In genomic region chr11:68332186-68332585, GRCh38 we compare ENCODE assay signal across 28 cellular contexts. TPM values are rescaled to one million over a fixed set of nuclear protein-coding genes. Genes with fewer than 3 reads are reported as not detected.
DNase-seq lines count a peak whose midpoint lies in the region; ATAC-seq, FAIRE-seq and TF ChIP-seq lines count a peak whose summit lies in the region.
"Had no signal": no experiment of that assay in that cellular context is flagged by ENCODE, and none has a peak within 500 bp of the region (broad histone marks: within the 10 kb centered on the region; RNA-seq: fewer than 3 reads in every experiment).

No MANE protein-coding gene starts in this region.

- H2BK120ac ChIP-seq in H1 (replicated peaks; ENCODE audit: low read depth, low read length), result peak overlapping the region; percentile 28

- 0 out of 2 replicates have a peak overlapping the region, but pooled peaks have one; percentile 39 for H3K18ac ChIP-seq in H1 (ENCODE audit: extremely low read depth, low read length)

- peak overlapping the region; percentile 48 for H4K5ac ChIP-seq in H1 (ENCODE audit: insufficient read length, low read depth, low read length)

- no peaks in the 10 kb centered on the region for H3K23me2 ChIP-seq in H1 (ENCODE audit: low read depth, low read length)

- TF ChIP-seq POLR2A in H1 (IDR thresholded peaks at IDR 0.05; ENCODE audit: control extremely low read depth in 1 of 2, low read depth in 2 of 2, low read length in 2 of 2), result no peak

- no peak overlapping the region for H3K27ac ChIP-seq in CD4-positive, alpha-beta T cell (ENCODE audit: low read depth, low read length)
- no peak overlapping the region for H3K27ac ChIP-seq in H1 (ENCODE audit: low read depth, low read length)
- H3K27ac ChIP-seq: KMS-11, VCaP had no signal

- no peak overlapping the region for H3K23ac ChIP-seq in H1 (ENCODE audit: insufficient read length)

- TF ChIP-seq CTCF in CD4-positive, alpha-beta T cell (IDR thresholded peaks at IDR 0.05), result no peak
- TF ChIP-seq CTCF in H1 (IDR thresholded peaks at IDR 0.05; ENCODE audit: control extremely low read depth in 1 of 3, insufficient read depth in 1 of 3, low read depth in 1 of 3, low read length in 3 of 3), result no peak
- TF ChIP-seq CTCF in nephron progenitor cell (IDR thresholded peaks at IDR 0.05), result no peak

- peaks cover 31 to 51% (median 37%) of the 10 kb centered on the region in 4 experiments for H3K4me1 ChIP-seq in H1 (replicated peaks in 1 of 4; ENCODE audit: control insufficient read depth in 3 of 4, insufficient read depth in 4 of 4, low read length in 3 of 4)

- H3K27ac Mint-ChIP-seq in T-helper 2 cell treated with Interferon-gamma antibody and Interleukin-4, amounts not matched to agents 5 μg/mL and 100 μg/mL, for 36 hours, result peak overlapping the region; percentile 11
- H3K27ac Mint-ChIP-seq in CD4-positive, alpha-beta T cell, result peak overlapping the region; percentile 81
- peak overlapping the region; percentile 91 for H3K27ac Mint-ChIP-seq in nephron progenitor cell
- H3K27ac Mint-ChIP-seq: HFFc6 had no signal

- H3K36me3 ChIP-seq in H1 (ENCODE audit: control insufficient read depth in 2 of 4, insufficient read depth in 4 of 4, low read length in 3 of 4), result no peaks in the 10 kb centered on the region
- H3K36me3 ChIP-seq: gastroesophageal sphincter, left lung, sigmoid colon, thoracic aorta had no signal

- no peaks in the 10 kb centered on the region for H3K9me3 ChIP-seq in CD4-positive, alpha-beta T cell (ENCODE audit: control insufficient read depth, low read length)
- H3K9me3 ChIP-seq in H1 (ENCODE audit: insufficient read depth in 2 of 2, low read depth in 1 of 2, low read length in 1 of 2), result no peaks in the 10 kb centered on the region
- H3K9me3 ChIP-seq: gastroesophageal sphincter, left lung, sigmoid colon, thoracic aorta had no signal

- H2BK20ac ChIP-seq in H1 (ENCODE audit: low read length), result no peak overlapping the region

- CTCF ChIA-PET in CD4-positive, alpha-beta T cell (lab: Charles Lee), result no interaction called here
- CTCF ChIA-PET in H1 (lab: Charles Lee; ENCODE audit: partially characterized antibody), result interaction anchor here (1.0 to 2.2 kb wide), 6 partner anchors 33 to 114 kb away, joined by 3 to 9 read pairs (median 4); no protein-coding TSS in a partner anchor

- H3K79me1 ChIP-seq in H1 (ENCODE audit: low read depth, low read length), result peaks cover 11% of the 10 kb centered on the region

- no peak overlapping the region; a peak in 1 of 4 replicates for H3K4me2 ChIP-seq in H1 (ENCODE audit: insufficient read depth in 1 of 2, low read depth in 2 of 2, low read length in 2 of 2)
- H3K4me2 ChIP-seq: KMS-11 had no signal

- no peak overlapping the region for H3K9ac ChIP-seq in H1 (replicated peaks in 1 of 4; ENCODE audit: extremely low read depth in 1 of 4, low read depth in 3 of 4, low read length in 3 of 4)
- H3K9ac ChIP-seq: KMS-11 had no signal

- H2AFZ ChIP-seq in H1 (ENCODE audit: low read length), result no peak overlapping the region

- H2BK12ac ChIP-seq in H1 (ENCODE audit: low read depth, low read length), result peak overlapping the region; percentile 98; the same call in 1 of the 2 replicates

- peaks cover 0 to 55% of the 10 kb centered on the region in 2 experiments; a peak in 2 of 4 replicates for H3K79me2 ChIP-seq in H1 (ENCODE audit: control insufficient read depth in 1 of 2, insufficient read depth in 2 of 2, low read length in 2 of 2)

- H3K4me1 Mint-ChIP-seq in T-helper 2 cell treated with Interferon-gamma antibody and Interleukin-4, amounts not matched to agents 5 μg/mL and 100 μg/mL, for 36 hours (ENCODE audit: low read depth), result peaks cover 58% of the 10 kb centered on the region
- H3K4me1 Mint-ChIP-seq in CD4-positive, alpha-beta T cell (ENCODE audit: low read depth), result peaks cover 76% of the 10 kb centered on the region
- H3K4me1 Mint-ChIP-seq in nephron progenitor cell, result peaks cover 64% of the 10 kb centered on the region

- WGBS in H1 (ENCODE audit: extremely low coverage in 1 of 2, insufficient coverage in 1 of 2, insufficient read length in 1 of 2, insufficient replicate concordance in 2 of 2, low coverage in 1 of 2, low lambda C conversion rate in 2 of 2, missing lambda C conversion rate in 1 of 2), 2 experiments, result 89% methylated on average over 9 of the region's 9 CpGs; no CpG with 5 or more reads in 1 of the 2 experiments

- peak overlapping the region; percentile 72 for H3K4ac ChIP-seq in H1 (replicated peaks; ENCODE audit: insufficient read length, low read depth, low read length)

- H3K4me3 ChIP-seq in H1 (ENCODE audit: extremely low read depth in 1 of 4, insufficient read depth in 2 of 4, low read depth in 3 of 4, low read length in 4 of 4), result no peak overlapping the region
- H3K4me3 ChIP-seq: gastroesophageal sphincter, left lung, sigmoid colon, thoracic aorta had no signal

- H3K27me3 ChIP-seq in CD4-positive, alpha-beta T cell (ENCODE audit: control insufficient read depth, insufficient read depth, low read length), result no peaks in the 10 kb centered on the region
- no peaks in the 10 kb centered on the region for H3K27me3 ChIP-seq in H1 (replicated peaks in 1 of 4; ENCODE audit: control insufficient read depth in 3 of 4, extremely low read depth in 1 of 4, insufficient read depth in 3 of 4, low read length in 3 of 4)
- H3K27me3 ChIP-seq: gastroesophageal sphincter, left lung, sigmoid colon had no signal

- H3K36me3 Mint-ChIP-seq in T-helper 2 cell treated with Interferon-gamma antibody and Interleukin-4, amounts not matched to agents 5 μg/mL and 100 μg/mL, for 36 hours (ENCODE audit: low read depth), result no peaks in the 10 kb centered on the region
- H3K36me3 Mint-ChIP-seq in CD4-positive, alpha-beta T cell (ENCODE audit: low read depth), result no peaks in the 10 kb centered on the region
- H3K36me3 Mint-ChIP-seq in nephron progenitor cell (ENCODE audit: low read depth), result peaks cover 20% of the 10 kb centered on the region
- H3K36me3 Mint-ChIP-seq: CD4-positive, alpha-beta memory T cell had no signal

- no peak overlapping the region for H3K14ac ChIP-seq in H1 (ENCODE audit: insufficient read length)

- no peak for TF ChIP-seq RAD21 in H1 (IDR thresholded peaks at IDR 0.05 in 1 of 2, conservative IDR thresholded peaks at IDR 0.05 in 1 of 2; ENCODE audit: low read depth in 2 of 2, low read length in 2 of 2)

- no peaks in the 10 kb centered on the region for H3K9me3 Mint-ChIP-seq in T-helper 2 cell treated with Interferon-gamma antibody and Interleukin-4, amounts not matched to agents 5 μg/mL and 100 μg/mL, for 36 hours
- H3K9me3 Mint-ChIP-seq in CD4-positive, alpha-beta T cell, result no peaks in the 10 kb centered on the region
- peaks cover 6% of the 10 kb centered on the region for H3K9me3 Mint-ChIP-seq in nephron progenitor cell
- H3K9me3 Mint-ChIP-seq: CD4-positive, alpha-beta memory T cell; HFFc6 had no signal

- H3K27me3 Mint-ChIP-seq in T-helper 2 cell treated with Interferon-gamma antibody and Interleukin-4, amounts not matched to agents 5 μg/mL and 100 μg/mL, for 36 hours (ENCODE audit: low read depth), result peaks cover 4% of the 10 kb centered on the region
- H3K27me3 Mint-ChIP-seq in CD4-positive, alpha-beta T cell, result no peaks in the 10 kb centered on the region
- H3K27me3 Mint-ChIP-seq in nephron progenitor cell (ENCODE audit: low read depth, poor library complexity), result no peaks in the 10 kb centered on the region
- H3K27me3 Mint-ChIP-seq: CD4-positive, alpha-beta memory T cell had no signal

- TF ChIP-seq EP300 in H1 (IDR thresholded peaks at IDR 0.05; ENCODE audit: borderline replicate concordance in 1 of 2, low read depth in 2 of 2, low read length in 2 of 2), result no peak

- H4K20me1 ChIP-seq in H1 (replicated peaks in 1 of 2; ENCODE audit: control insufficient read depth in 1 of 2, insufficient read depth in 2 of 2, low read length in 2 of 2), result no peaks in the 10 kb centered on the region

- POLR2A ChIA-PET in CD4-positive, alpha-beta T cell (lab: Charles Lee), result interaction anchor here (0.7 to 1.2 kb wide), 2 partner anchors 34 to 48 kb away, joined by 3 to 4 read pairs; no protein-coding TSS in a partner anchor
- POLR2A ChIA-PET in H1 (lab: Charles Lee; ENCODE audit: partially characterized antibody), result interaction anchor here (1.2 to 2.4 kb wide), 3 partner anchors 10 to 19 kb away, joined by 3 to 8 read pairs (median 5); no protein-coding TSS in a partner anchor

- intact Hi-C loops in CD4-positive, alpha-beta T cell (cut with DNase I, micrococcal nuclease), result no loop called here

- H2AK5ac ChIP-seq in H1 (ENCODE audit: low read depth, low read length), result peak overlapping the region; percentile 78; the same call in 1 of the 2 replicates

- H4K8ac ChIP-seq in H1 (ENCODE audit: extremely low read depth, insufficient read depth, low read length), result 0 out of 2 replicates have a peak overlapping the region, but pooled peaks have one; percentile 18

- DNase-seq in T-helper 2 cell treated with Interferon-gamma antibody and Interleukin-4, amounts not matched to agents 5 μg/mL and 100 μg/mL, for 36 hours (ENCODE audit: low spot score), result no peak
- no peak for DNase-seq in T-helper 2 cell
- DNase-seq in CD4-positive, alpha-beta T cell, result no peak
- no peak for DNase-seq in H1 (ENCODE audit: low read depth in 1 of 2, low spot score in 2 of 2)
- DNase-seq in nephron progenitor cell, result no peak
- DNase-seq in nucleus accumbens (lab: John Stamatoyannopoulos, UW), result no peak
- no peak for DNase-seq in hepatic stellate cell (ENCODE audit: low spot score)
- DNase-seq: 8988T; CD4-positive, alpha-beta memory T cell; DMS 273 treated with DMSO at 0.1 percent for 48 hours; EL; HFFc6; left lung; midbrain; NCI-H1417 treated with DMSO at 0.1 percent for 48 hours; NCI-H446; NCI-H82; RPMI8226; sigmoid colon; stimulated activated naive CD4-positive, alpha-beta T cell treated with Interleukin-2 at 50 U/mL for 16 hours had no signal

- no peak for FAIRE-seq in H1 (lab: Jason Lieb, UNC)
- FAIRE-seq: endometrium, GM12891, islet of Langerhans had no signal

- H3K56ac ChIP-seq in H1 (replicated peaks; ENCODE audit: insufficient read length, low read depth, low read length), result no peak overlapping the region

- no peak for ATAC-seq in CD4-positive, alpha-beta T cell (ENCODE audit: poor library complexity)
- no peak for ATAC-seq in GM18502 (IDR thresholded peaks at IDR 0.05; ENCODE audit: poor library complexity, unreplicated experiment)
- ATAC-seq: gastroesophageal sphincter had no signal

- H2BK15ac ChIP-seq in H1 (ENCODE audit: low read length), result 0 out of 2 replicates have a peak overlapping the region, but pooled peaks have one; percentile 54

- peak overlapping the region; percentile 62 for H4K91ac ChIP-seq in H1 (replicated peaks; ENCODE audit: insufficient read length, low read length)

- H3K4me3 Mint-ChIP-seq in T-helper 2 cell treated with Interferon-gamma antibody and Interleukin-4, amounts not matched to agents 5 μg/mL and 100 μg/mL, for 36 hours, result no peak overlapping the region
- peak overlapping the region; percentile 16 for H3K4me3 Mint-ChIP-seq in CD4-positive, alpha-beta T cell
- no peak overlapping the region for H3K4me3 Mint-ChIP-seq in nephron progenitor cell
- H3K4me3 Mint-ChIP-seq: HFFc6 had no signal

- H2BK5ac ChIP-seq in H1 (ENCODE audit: low read depth, low read length), result peak overlapping the region; percentile 57; the same call in 1 of the 2 replicates

RNA-seq across cellular contexts. Expression of gene LRP5, which starts 19.8 kb away (rescaled TPM):
- total RNA-seq in CD4-positive, alpha-beta T cell, result 1 to 10 TPM; 2.0 to 2.9 TPM
- total RNA-seq in H1 (2021; fragmentation: NEBNext Ultra II Directional; extraction: Animal tissue kit (Norgen Biotek cat#: 25700)), result 35.4 and 38.9 TPM in 2 replicates
- 19.0 and 31.5 TPM in 2 replicates for polyA plus RNA-seq in H1 (2011; rRNA removed)
- polyA plus RNA-seq in H1 (2011; cell fraction: cytosol; rRNA removed), result 13.8 TPM
- polyA plus RNA-seq in H1 (2011; cell fraction: nucleus; rRNA removed), result 38.9 TPM
- polyA plus RNA-seq in H1 (2012, experiment 1 of 2), result 17.8 to 35.8 TPM (median 32.9 TPM) in 4 replicates
- polyA plus RNA-seq in H1 (2012, experiment 2 of 2), result 29.9 TPM
- 62.7 TPM for polyA plus RNA-seq in H1 (2013, experiment 1 of 2)
- polyA plus RNA-seq in H1 (2013, experiment 2 of 2), result 63.2 TPM
- 22.5 and 24.7 TPM in 2 replicates for polyA minus RNA-seq in H1 (2011; rRNA and poly(A)+ RNA removed)
- 27.4 TPM for polyA minus RNA-seq in H1 (2011; cell fraction: cytosol; rRNA and poly(A)+ RNA removed)
- polyA minus RNA-seq in H1 (2011; cell fraction: nucleus; rRNA and poly(A)+ RNA removed), result 23.6 TPM

Comparison
In these comparisons a context has a peak if more than half of its experiments do, and no peak if none do; other contexts are left out.
1. H3K27ac Mint-ChIP-seq: peak in every context shown above with its lines; median percentile 91 in nephron progenitor cell; 81 in CD4-positive, alpha-beta T cell; 11 in T-helper 2 cell treated with Interferon-gamma antibody and Interleukin-4, amounts not matched to agents 5 μg/mL and 100 μg/mL, for 36 hours.